1 cellular context compared by ENCODE assay signal in genomic region chr11:65444314-65445051, GRCh38.
A peak's percentile ranks its signal among the peaks of the same experiment; 100 is the strongest.
TF ChIP-seq lines count a peak whose summit lies in the region.

No MANE protein-coding gene starts in this region.

TF ChIP-seq in SK-N-SH treated with all-trans-retinoic acid at 6 μM for 48 hours, 23 proteins besides CTCF, POLR2A, EP300 and RAD21 (continued from another document):
- TF ChIP-seq POU6F1 (CRISPR knock-in tag; IDR thresholded peaks at IDR 0.05; ENCODE audit: borderline replicate concordance, low read depth): no peak
- TF ChIP-seq TCF4 (CRISPR knock-in tag; IDR thresholded peaks at IDR 0.05; ENCODE audit: borderline replicate concordance): 0 out of 2 replicates have a peak, but pooled peaks have one; percentile 36
- TF ChIP-seq PATZ1 (CRISPR knock-in tag; IDR thresholded peaks at IDR 0.05; ENCODE audit: borderline replicate concordance): peak; percentile 78
- TF ChIP-seq CREB5 (CRISPR knock-in tag; IDR thresholded peaks at IDR 0.05; ENCODE audit: low read depth): peak; percentile 54
- TF ChIP-seq BACH2 (CRISPR knock-in tag; IDR thresholded peaks at IDR 0.05; ENCODE audit: borderline replicate concordance): no peak
- TF ChIP-seq ESRRG (CRISPR knock-in tag; IDR thresholded peaks at IDR 0.05): 0 out of 2 replicates have a peak, but pooled peaks have one; percentile 16
- TF ChIP-seq ZNF70 (CRISPR knock-in tag; IDR thresholded peaks at IDR 0.05): no peak
- TF ChIP-seq GLIS3 (CRISPR knock-in tag; IDR thresholded peaks at IDR 0.05): no peak
- TF ChIP-seq ARNTL (CRISPR knock-in tag; IDR thresholded peaks at IDR 0.05; ENCODE audit: borderline replicate concordance, low read depth): no peak
- no peak for TF ChIP-seq CSDC2 (CRISPR knock-in tag; IDR thresholded peaks at IDR 0.05)
